In genomic region chr3:117629505-117629904, GRCh38 we compare ENCODE assay signal across 2 cellular contexts.
TF ChIP-seq lines count a peak whose summit lies in the region.

No MANE protein-coding gene starts in this region.

TF ChIP-seq in HEK293, 187 proteins besides CTCF, POLR2A, EP300 and RAD21 (continued from another document):
- TF ChIP-seq, protein P1, sequence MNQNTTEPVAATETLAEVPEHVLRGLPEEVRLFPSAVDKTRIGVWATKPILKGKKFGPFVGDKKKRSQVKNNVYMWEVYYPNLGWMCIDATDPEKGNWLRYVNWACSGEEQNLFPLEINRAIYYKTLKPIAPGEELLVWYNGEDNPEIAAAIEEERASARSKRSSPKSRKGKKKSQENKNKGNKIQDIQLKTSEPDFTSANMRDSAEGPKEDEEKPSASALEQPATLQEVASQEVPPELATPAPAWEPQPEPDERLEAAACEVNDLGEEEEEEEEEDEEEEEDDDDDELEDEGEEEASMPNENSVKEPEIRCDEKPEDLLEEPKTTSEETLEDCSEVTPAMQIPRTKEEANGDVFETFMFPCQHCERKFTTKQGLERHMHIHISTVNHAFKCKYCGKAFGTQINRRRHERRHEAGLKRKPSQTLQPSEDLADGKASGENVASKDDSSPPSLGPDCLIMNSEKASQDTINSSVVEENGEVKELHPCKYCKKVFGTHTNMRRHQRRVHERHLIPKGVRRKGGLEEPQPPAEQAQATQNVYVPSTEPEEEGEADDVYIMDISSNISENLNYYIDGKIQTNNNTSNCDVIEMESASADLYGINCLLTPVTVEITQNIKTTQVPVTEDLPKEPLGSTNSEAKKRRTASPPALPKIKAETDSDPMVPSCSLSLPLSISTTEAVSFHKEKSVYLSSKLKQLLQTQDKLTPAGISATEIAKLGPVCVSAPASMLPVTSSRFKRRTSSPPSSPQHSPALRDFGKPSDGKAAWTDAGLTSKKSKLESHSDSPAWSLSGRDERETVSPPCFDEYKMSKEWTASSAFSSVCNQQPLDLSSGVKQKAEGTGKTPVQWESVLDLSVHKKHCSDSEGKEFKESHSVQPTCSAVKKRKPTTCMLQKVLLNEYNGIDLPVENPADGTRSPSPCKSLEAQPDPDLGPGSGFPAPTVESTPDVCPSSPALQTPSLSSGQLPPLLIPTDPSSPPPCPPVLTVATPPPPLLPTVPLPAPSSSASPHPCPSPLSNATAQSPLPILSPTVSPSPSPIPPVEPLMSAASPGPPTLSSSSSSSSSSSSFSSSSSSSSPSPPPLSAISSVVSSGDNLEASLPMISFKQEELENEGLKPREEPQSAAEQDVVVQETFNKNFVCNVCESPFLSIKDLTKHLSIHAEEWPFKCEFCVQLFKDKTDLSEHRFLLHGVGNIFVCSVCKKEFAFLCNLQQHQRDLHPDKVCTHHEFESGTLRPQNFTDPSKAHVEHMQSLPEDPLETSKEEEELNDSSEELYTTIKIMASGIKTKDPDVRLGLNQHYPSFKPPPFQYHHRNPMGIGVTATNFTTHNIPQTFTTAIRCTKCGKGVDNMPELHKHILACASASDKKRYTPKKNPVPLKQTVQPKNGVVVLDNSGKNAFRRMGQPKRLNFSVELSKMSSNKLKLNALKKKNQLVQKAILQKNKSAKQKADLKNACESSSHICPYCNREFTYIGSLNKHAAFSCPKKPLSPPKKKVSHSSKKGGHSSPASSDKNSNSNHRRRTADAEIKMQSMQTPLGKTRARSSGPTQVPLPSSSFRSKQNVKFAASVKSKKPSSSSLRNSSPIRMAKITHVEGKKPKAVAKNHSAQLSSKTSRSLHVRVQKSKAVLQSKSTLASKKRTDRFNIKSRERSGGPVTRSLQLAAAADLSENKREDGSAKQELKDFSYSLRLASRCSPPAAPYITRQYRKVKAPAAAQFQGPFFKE (tag by site-specific recombination; IDR thresholded peaks at IDR 0.05; ENCODE audit: borderline replicate concordance): no peak
- TF ChIP-seq TSHZ1 (tag by site-specific recombination; IDR thresholded peaks at IDR 0.05; ENCODE audit: borderline replicate concordance): no peak
- no peak for TF ChIP-seq ZNF518A (tag by site-specific recombination; conservative IDR thresholded peaks at IDR 0.05; ENCODE audit: low read depth)

TF ChIP-seq in SK-N-SH treated with all-trans-retinoic acid at 6 μM for 48 hours, 23 proteins besides CTCF, POLR2A, EP300 and RAD21 (continued from another document):
- TF ChIP-seq, protein P2, sequence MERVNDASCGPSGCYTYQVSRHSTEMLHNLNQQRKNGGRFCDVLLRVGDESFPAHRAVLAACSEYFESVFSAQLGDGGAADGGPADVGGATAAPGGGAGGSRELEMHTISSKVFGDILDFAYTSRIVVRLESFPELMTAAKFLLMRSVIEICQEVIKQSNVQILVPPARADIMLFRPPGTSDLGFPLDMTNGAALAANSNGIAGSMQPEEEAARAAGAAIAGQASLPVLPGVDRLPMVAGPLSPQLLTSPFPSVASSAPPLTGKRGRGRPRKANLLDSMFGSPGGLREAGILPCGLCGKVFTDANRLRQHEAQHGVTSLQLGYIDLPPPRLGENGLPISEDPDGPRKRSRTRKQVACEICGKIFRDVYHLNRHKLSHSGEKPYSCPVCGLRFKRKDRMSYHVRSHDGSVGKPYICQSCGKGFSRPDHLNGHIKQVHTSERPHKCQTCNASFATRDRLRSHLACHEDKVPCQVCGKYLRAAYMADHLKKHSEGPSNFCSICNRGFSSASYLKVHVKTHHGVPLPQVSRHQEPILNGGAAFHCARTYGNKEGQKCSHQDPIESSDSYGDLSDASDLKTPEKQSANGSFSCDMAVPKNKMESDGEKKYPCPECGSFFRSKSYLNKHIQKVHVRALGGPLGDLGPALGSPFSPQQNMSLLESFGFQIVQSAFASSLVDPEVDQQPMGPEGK (CRISPR knock-in tag; IDR thresholded peaks at IDR 0.05; ENCODE audit: borderline replicate concordance): no peak
- no peak for TF ChIP-seq ESRRG (CRISPR knock-in tag; IDR thresholded peaks at IDR 0.05)
- no peak for TF ChIP-seq CREB5 (CRISPR knock-in tag; IDR thresholded peaks at IDR 0.05; ENCODE audit: low read depth)
- no peak for TF ChIP-seq ZFP3 (CRISPR knock-in tag; IDR thresholded peaks at IDR 0.05)
- no peak for TF ChIP-seq ZFP30 (CRISPR knock-in tag; IDR thresholded peaks at IDR 0.05)
- TF ChIP-seq, protein P3, sequence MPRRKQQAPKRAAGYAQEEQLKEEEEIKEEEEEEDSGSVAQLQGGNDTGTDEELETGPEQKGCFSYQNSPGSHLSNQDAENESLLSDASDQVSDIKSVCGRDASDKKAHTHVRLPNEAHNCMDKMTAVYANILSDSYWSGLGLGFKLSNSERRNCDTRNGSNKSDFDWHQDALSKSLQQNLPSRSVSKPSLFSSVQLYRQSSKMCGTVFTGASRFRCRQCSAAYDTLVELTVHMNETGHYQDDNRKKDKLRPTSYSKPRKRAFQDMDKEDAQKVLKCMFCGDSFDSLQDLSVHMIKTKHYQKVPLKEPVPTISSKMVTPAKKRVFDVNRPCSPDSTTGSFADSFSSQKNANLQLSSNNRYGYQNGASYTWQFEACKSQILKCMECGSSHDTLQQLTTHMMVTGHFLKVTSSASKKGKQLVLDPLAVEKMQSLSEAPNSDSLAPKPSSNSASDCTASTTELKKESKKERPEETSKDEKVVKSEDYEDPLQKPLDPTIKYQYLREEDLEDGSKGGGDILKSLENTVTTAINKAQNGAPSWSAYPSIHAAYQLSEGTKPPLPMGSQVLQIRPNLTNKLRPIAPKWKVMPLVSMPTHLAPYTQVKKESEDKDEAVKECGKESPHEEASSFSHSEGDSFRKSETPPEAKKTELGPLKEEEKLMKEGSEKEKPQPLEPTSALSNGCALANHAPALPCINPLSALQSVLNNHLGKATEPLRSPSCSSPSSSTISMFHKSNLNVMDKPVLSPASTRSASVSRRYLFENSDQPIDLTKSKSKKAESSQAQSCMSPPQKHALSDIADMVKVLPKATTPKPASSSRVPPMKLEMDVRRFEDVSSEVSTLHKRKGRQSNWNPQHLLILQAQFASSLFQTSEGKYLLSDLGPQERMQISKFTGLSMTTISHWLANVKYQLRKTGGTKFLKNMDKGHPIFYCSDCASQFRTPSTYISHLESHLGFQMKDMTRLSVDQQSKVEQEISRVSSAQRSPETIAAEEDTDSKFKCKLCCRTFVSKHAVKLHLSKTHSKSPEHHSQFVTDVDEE (CRISPR knock-in tag; IDR thresholded peaks at IDR 0.05): peak; percentile 10; the same call in 1 of the 2 replicates
- no peak for TF ChIP-seq OSR1 (CRISPR knock-in tag; IDR thresholded peaks at IDR 0.05)
- TF ChIP-seq ISL1 (CRISPR knock-in tag; IDR thresholded peaks at IDR 0.05): peak; percentile 61
- TF ChIP-seq TCF4 (CRISPR knock-in tag; IDR thresholded peaks at IDR 0.05; ENCODE audit: borderline replicate concordance): peak; percentile 41; the same call in 1 of the 2 replicates
- TF ChIP-seq PPARA (CRISPR knock-in tag; IDR thresholded peaks at IDR 0.05; ENCODE audit: borderline replicate concordance): no peak
- TF ChIP-seq GLIS3 (CRISPR knock-in tag; IDR thresholded peaks at IDR 0.05): no peak
